In genomic region chr3:153165211-153165815, GRCh38 we compare ENCODE assay signal across 8 cellular contexts. TPM values are rescaled to one million over a fixed set of nuclear protein-coding genes. Genes with fewer than 3 reads are reported as not detected.
A peak's percentile ranks its signal among the peaks of the same experiment; 100 is the strongest.
DNase-seq lines count a peak whose midpoint lies in the region; ATAC-seq, FAIRE-seq and TF ChIP-seq lines count a peak whose summit lies in the region.

No MANE protein-coding gene starts in this region.

- H3K27ac ChIP-seq in IMR-90 (ENCODE audit: insufficient read depth, low read length) (no peak overlapping the region), astrocyte (ENCODE audit: low read depth, low read length) (no peak overlapping the region), mesendoderm (ENCODE audit: low read depth, low read length) (no peak overlapping the region)

- no peaks in the 10 kb centered on the region for H3K9me1 ChIP-seq in IMR-90 (ENCODE audit: insufficient read depth, low read length)

- peak overlapping the region; percentile 98 to 99 for H3K4me3 Mint-ChIP-seq in CD14-positive monocyte
- peak overlapping the region; percentile 100 for H3K4me3 Mint-ChIP-seq in astrocyte (ENCODE audit: unreplicated experiment)

- H2BK120ac ChIP-seq in IMR-90 (ENCODE audit: low read depth, low read length) (no peak overlapping the region), mesendoderm (ENCODE audit: low read depth, low read length) (no peak overlapping the region)

- H4K8ac ChIP-seq in IMR-90 (ENCODE audit: low read depth in 2 of 2, low read length in 2 of 2) = no peak overlapping the region
- H4K8ac ChIP-seq in mesendoderm (ENCODE audit: low read depth, low read length) = no peak overlapping the region

- DNase-seq in CD14-positive monocyte (ENCODE audit: low spot score) (no peak), IMR-90 (peak; percentile 42), astrocyte (ENCODE audit: low read depth) (no peak), mesendoderm (peak; percentile 40), NCI-H146 treated with DMSO at 0.1 percent for 48 hours (lab: John Stamatoyannopoulos, UW; ENCODE audit: unreplicated experiment) (no peak), HK-2 (ENCODE audit: unreplicated experiment) (no peak)
- no peak for DNase-seq in activated CD4-positive, alpha-beta T cell treated with anti-CD3 and anti-CD28 coated beads, Interleukin-2, amount 50 U/mL, for 4 hours

- H2AK9ac ChIP-seq in IMR-90 (replicated peaks; ENCODE audit: low read depth, low read length, poor library complexity) = no peak overlapping the region

- H2AK5ac ChIP-seq in IMR-90 (ENCODE audit: low read depth, low read length) (no peak overlapping the region), mesendoderm (ENCODE audit: low read length) (no peak overlapping the region)

- H3K56ac ChIP-seq in IMR-90 (ENCODE audit: extremely low read depth, insufficient read depth, low read length) = no peak overlapping the region
- no peak overlapping the region for H3K56ac ChIP-seq in mesendoderm (ENCODE audit: low read length)

- dilution Hi-C loops in IMR-90 (cut with HindIII; ENCODE audit: low sequenced_read_pairs, unreplicated experiment) = no loop called here

- H3K4me3 ChIP-seq in IMR-90 (ENCODE audit: insufficient read depth, low read depth, low read length) (peak overlapping the region; percentile 16; the same call in 1 of the 2 replicates), astrocyte (ENCODE audit: insufficient read depth, low read depth, low read length) (peak overlapping the region; percentile 97), mesendoderm (ENCODE audit: low read length) (no peak overlapping the region)

- TF ChIP-seq RAD21 in IMR-90 (IDR thresholded peaks at IDR 0.05; ENCODE audit: low read length) = peak; percentile 49

- H4K20me1 ChIP-seq in IMR-90 (ENCODE audit: insufficient read depth, low read length) (peaks cover 36% of the 10 kb centered on the region), astrocyte (ENCODE audit: insufficient read depth, low read length) (peaks cover 57% of the 10 kb centered on the region)

- H3K36me3 ChIP-seq in IMR-90 (ENCODE audit: control insufficient read depth, insufficient read depth, low read length) = no peaks in the 10 kb centered on the region
- no peaks in the 10 kb centered on the region for H3K36me3 ChIP-seq in astrocyte (ENCODE audit: insufficient read depth, low read length)
- H3K36me3 ChIP-seq in mesendoderm (ENCODE audit: control insufficient read depth, insufficient read depth, low read length) = no peaks in the 10 kb centered on the region

- H3K14ac ChIP-seq in IMR-90 (replicated peaks; ENCODE audit: low read depth, low read length) = peak overlapping the region; percentile 59; the same call in 1 of the 2 replicates

- peaks cover 36 to 39% of the 10 kb centered on the region in 2 donors for H3K36me3 Mint-ChIP-seq in CD14-positive monocyte
- peaks cover 8% of the 10 kb centered on the region for H3K36me3 Mint-ChIP-seq in astrocyte (ENCODE audit: low read depth, unreplicated experiment)

- H3K79me2 ChIP-seq in astrocyte (ENCODE audit: insufficient read depth, low read length) (peaks cover 69% of the 10 kb centered on the region), mesendoderm (ENCODE audit: control insufficient read depth, insufficient read depth, low read length) (peaks cover 36% of the 10 kb centered on the region)

- BruUV-seq in IMR-90 (replicated peaks; lab: Mats Ljungman, UMichigan) = no TSS peak

- H3K9me3 Mint-ChIP-seq in CD14-positive monocyte (no peaks in the 10 kb centered on the region), astrocyte (ENCODE audit: unreplicated experiment) (no peaks in the 10 kb centered on the region)

- H4K5ac ChIP-seq in IMR-90 (ENCODE audit: low read depth, low read length) = no peak overlapping the region
- H4K5ac ChIP-seq in mesendoderm (ENCODE audit: low read length) = no peak overlapping the region

- no peak for TF ChIP-seq POLR2A in IMR-90 (IDR thresholded peaks at IDR 0.05; ENCODE audit: low read depth, low read length)

- H2AFZ ChIP-seq in IMR-90 (replicated peaks; ENCODE audit: low read length, poor library complexity) = no peak overlapping the region
- H2AFZ ChIP-seq in astrocyte (ENCODE audit: low read depth, low read length) = no peak overlapping the region

- no peak overlapping the region for H3K4ac ChIP-seq in IMR-90 (ENCODE audit: low read depth, low read length)
- no peak overlapping the region for H3K4ac ChIP-seq in mesendoderm (ENCODE audit: low read depth, low read length)

- H2BK15ac ChIP-seq in IMR-90 (ENCODE audit: low read depth, low read length) (no peak overlapping the region), mesendoderm (replicated peaks; ENCODE audit: low read depth) (no peak overlapping the region)

- H3K4me1 ChIP-seq in IMR-90 (ENCODE audit: control insufficient read depth, insufficient read depth, low read length) (peaks cover 2% of the 10 kb centered on the region; the same call in 1 of the 2 replicates), astrocyte (ENCODE audit: insufficient read depth, low read length) (peaks cover 9% of the 10 kb centered on the region), mesendoderm (ENCODE audit: control insufficient read depth, low read depth, low read length) (peaks cover 3% of the 10 kb centered on the region)

- H3K23ac ChIP-seq in IMR-90 (ENCODE audit: low read depth, low read length) (peak overlapping the region; percentile 24; the same call in 1 of the 2 replicates), mesendoderm (ENCODE audit: low read length) (no peak overlapping the region)

- FAIRE-seq in astrocyte (lab: Jason Lieb, UNC) = no peak

- no peak for ATAC-seq in IMR-90 (ENCODE audit: low read depth)
- ATAC-seq in HG02884 (IDR thresholded peaks at IDR 0.05; ENCODE audit: unreplicated experiment) = no peak

- no peak overlapping the region for H2BK20ac ChIP-seq in IMR-90 (ENCODE audit: low read depth, low read length)

- no peak overlapping the region for H2BK5ac ChIP-seq in IMR-90 (ENCODE audit: low read depth, low read length, poor library complexity, severe bottlenecking)
- H2BK5ac ChIP-seq in mesendoderm (ENCODE audit: low read length) = no peak overlapping the region

- CTCF ChIA-PET in IMR-90 (lab: Yijun Ruan, JAX) = interaction anchor here (0.7 to 3.2 kb wide), 5 partner anchors 122 to 874 kb away, joined by 3 to 7 read pairs (median 4); no protein-coding TSS in a partner anchor

- H3K27me3 Mint-ChIP-seq in CD14-positive monocyte (ENCODE audit: low read depth in 3 of 3) (peaks cover 0 to 2% (median 0%) of the 10 kb centered on the region in 3 donors), astrocyte (ENCODE audit: low read depth, unreplicated experiment) (no peaks in the 10 kb centered on the region)

- no peak overlapping the region for H3K9ac ChIP-seq in IMR-90 (ENCODE audit: low read depth, low read length)
- H3K9ac ChIP-seq in astrocyte (ENCODE audit: low read length) = peak overlapping the region; percentile 93
- H3K9ac ChIP-seq in mesendoderm (ENCODE audit: low read length) = peak overlapping the region; percentile 39

- H3K4me1 Mint-ChIP-seq in CD14-positive monocyte = peaks cover 48% of the 10 kb centered on the region
- peaks cover 20% of the 10 kb centered on the region for H3K4me1 Mint-ChIP-seq in astrocyte (ENCODE audit: low read depth, unreplicated experiment)

- in situ Hi-C loops in IMR-90 (cut with MboI; ENCODE audit: low sequenced_read_pairs) = loop anchor here (10.0 to 25.0 kb wide), 3 partner anchors 119 to 597 kb away; no protein-coding TSS in a partner anchor

- no peak overlapping the region for H4K91ac ChIP-seq in IMR-90 (ENCODE audit: insufficient read depth, low read depth, low read length)

- H3K79me1 ChIP-seq in IMR-90 (ENCODE audit: low read depth in 1 of 2, low read length in 2 of 2) = peaks cover 5 to 7% of the 10 kb centered on the region in 2 experiments; a peak in 3 of 4 replicates
- H3K79me1 ChIP-seq in mesendoderm (ENCODE audit: low read length) = peaks cover 5% of the 10 kb centered on the region

- H3K9me3 ChIP-seq in IMR-90 (ENCODE audit: control insufficient read depth, insufficient read depth, low read length) (no peaks in the 10 kb centered on the region), astrocyte (ENCODE audit: insufficient read depth, low read depth, low read length) (no peaks in the 10 kb centered on the region)

- H3K27ac Mint-ChIP-seq in CD14-positive monocyte (peak overlapping the region in 6 of 7 donors; percentile 21 to 99 (median 39)), astrocyte (ENCODE audit: unreplicated experiment) (no peak overlapping the region)

- no peaks in the 10 kb centered on the region for H3K27me3 ChIP-seq in IMR-90 (ENCODE audit: control insufficient read depth, insufficient read depth, low read length)
- no peaks in the 10 kb centered on the region for H3K27me3 ChIP-seq in astrocyte (ENCODE audit: insufficient read depth, low read length)
- no peaks in the 10 kb centered on the region for H3K27me3 ChIP-seq in mesendoderm (ENCODE audit: insufficient read depth, low read length, poor library complexity)

- TF ChIP-seq CTCF in CD14-positive monocyte (IDR thresholded peaks at IDR 0.05) = peak; percentile 60
- TF ChIP-seq CTCF in IMR-90 (conservative IDR thresholded peaks at IDR 0.05; ENCODE audit: low read depth, low read length) = peak; percentile 43
- TF ChIP-seq CTCF in astrocyte (IDR thresholded peaks at IDR 0.05; ENCODE audit: insufficient read depth, low read depth, low read length) = peak; percentile 38

- intact Hi-C loops in CD14-positive monocyte (cut with micrococcal nuclease) = loop anchor here in 1 of 2 donors (10.0 kb wide), 1 partner anchor 599 kb away; no protein-coding TSS in a partner anchor
- intact Hi-C loops in IMR-90 (cut with micrococcal nuclease) = loop anchor here (1.0 to 10.0 kb wide), 3 partner anchors 139 to 762 kb away; no protein-coding TSS in a partner anchor

- H3K18ac ChIP-seq in IMR-90 (ENCODE audit: low read depth, low read length) (no peak overlapping the region), mesendoderm (ENCODE audit: low read length) (no peak overlapping the region)

- H3K4me2 ChIP-seq in IMR-90 (ENCODE audit: low read depth, low read length) = peak overlapping the region; percentile 83
- peak overlapping the region; percentile 96 for H3K4me2 ChIP-seq in astrocyte (ENCODE audit: low read length)
- H3K4me2 ChIP-seq in mesendoderm (ENCODE audit: low read length) = peak overlapping the region; percentile 43

- POLR2A ChIA-PET in IMR-90 (lab: Charles Lee; ENCODE audit: unreplicated experiment) = no interaction called here

TF ChIP-seq in IMR-90, 13 proteins besides CTCF, POLR2A, EP300 and RAD21:
- no peak for TF ChIP-seq MXI1 (IDR thresholded peaks at IDR 0.05; ENCODE audit: borderline replicate concordance, low read depth, low read length)
- peak; percentile 38; the same call in 1 of the 2 replicates for TF ChIP-seq SMC3 (IDR thresholded peaks at IDR 0.05; ENCODE audit: low read depth, low read length)

RNA-seq across cellular contexts. Expression of gene RAP2B, which starts 3.3 kb away (rescaled TPM):
- polyA plus RNA-seq in CD14-positive monocyte = 10 to 100 TPM; 24.7 to 35.5 TPM
- 12.4 and 18.1 TPM in 2 replicates for total RNA-seq in IMR-90 (2012; rRNA removed)
- 6.1 and 6.6 TPM in 2 replicates for polyA plus RNA-seq in IMR-90 (2012; rRNA removed)
- polyA plus RNA-seq in IMR-90 (2012; cell fraction: cytosol; rRNA removed) = 6.3 and 6.4 TPM in 2 replicates
- 2.0 and 2.1 TPM in 2 replicates for polyA plus RNA-seq in IMR-90 (2012; cell fraction: nucleus; rRNA removed; ENCODE audit: low replicate concordance)
- total RNA-seq in astrocyte = 42.2 and 45.4 TPM in 2 replicates
- polyA plus RNA-seq in mesendoderm (2013, experiment 1 of 2) = 19.7 TPM
- 19.7 TPM for polyA plus RNA-seq in mesendoderm (2013, experiment 2 of 2)

Comparison
In these comparisons a context has a peak if more than half of its experiments do, and no peak if none do; other contexts are left out.
1. DNase-seq: peak in IMR-90 (single experiment) and mesendoderm (single experiment); none in CD14-positive monocyte (single experiment), astrocyte (single experiment), activated CD4-positive, alpha-beta T cell treated with anti-CD3 and anti-CD28 coated beads, Interleukin-2, amount 50 U/mL, for 4 hours (0 of 2), NCI-H146 treated with DMSO at 0.1 percent for 48 hours (single experiment) and HK-2 (single experiment).
2. H3K4me2 ChIP-seq: peak in every context shown above with its lines; median percentile 96 in astrocyte; 83 in IMR-90; 43 in mesendoderm.
3. Peak in every context shown above with its lines, with median percentiles within 50 percentile points of each other: CTCF ChIP-seq.